Comparison of ENCODE assay signal across 18 cellular contexts in genomic region chr1:42359466-42359865, GRCh38. TPM values are rescaled to one million over a fixed set of nuclear protein-coding genes. Genes with fewer than 3 reads are reported as not detected.
"Had no signal": no experiment of that assay in that cellular context is flagged by ENCODE, and none has a peak within 500 bp of the region (broad histone marks: within the 10 kb centered on the region; RNA-seq: fewer than 3 reads in every experiment).

No MANE protein-coding gene starts in this region.

- H3K4me3 ChIP-seq: colonic mucosa, heart left ventricle, pancreas, spleen, thoracic aorta had no signal

- ATAC-seq: heart left ventricle; left lobe of liver; natural killer cell; pancreas; sciatic nerve; stimulated activated naive CD8-positive, alpha-beta T cell treated with anti-CD3 and anti-CD28 coated beads, Interleukin-15, amount 100 ng/mL, for 72 hours had no signal

- H3K4me1 ChIP-seq: colonic mucosa, heart left ventricle, pancreas, spleen had no signal

- H3K9me3 ChIP-seq: colonic mucosa, heart left ventricle, pancreas, spleen, thoracic aorta had no signal

- H3K36me3 ChIP-seq: colonic mucosa, heart left ventricle, pancreas, spleen, thoracic aorta had no signal

- H3K27ac ChIP-seq: colonic mucosa, heart left ventricle, pancreas, spleen, thoracic aorta had no signal

- DNase-seq: colonic mucosa; dermis blood vessel endothelial cell; endodermal cell; erythroblast; heart left ventricle; natural killer cell; nucleus accumbens; pancreas; spleen; stimulated activated CD4-positive, alpha-beta T cell treated with anti-CD3 and anti-CD28 coated beads, Interleukin-1b, Interleukin-23, amount 100 ng/mL, for 48 hours; stimulated activated CD4-positive, alpha-beta T cell treated with anti-CD3 and anti-CD28 coated beads, Interleukin-4, amount 100 ng/mL, for 24 hours; stimulated activated naive CD8-positive, alpha-beta T cell treated with anti-CD3 and anti-CD28 coated beads, Interleukin-15, amount 100 ng/mL, for 72 hours had no signal

- H3K27me3 ChIP-seq: colonic mucosa, heart left ventricle had no signal

RNA-seq across cellular contexts. Expression of gene RIMKLA, which starts 21.1 kb away (rescaled TPM):
- total RNA-seq: endothelial cell of umbilical vein, glomerular endothelial cell, myocyte had no signal
